ENCODE assay signal across 31 cellular contexts in the genomic region with DNA sequence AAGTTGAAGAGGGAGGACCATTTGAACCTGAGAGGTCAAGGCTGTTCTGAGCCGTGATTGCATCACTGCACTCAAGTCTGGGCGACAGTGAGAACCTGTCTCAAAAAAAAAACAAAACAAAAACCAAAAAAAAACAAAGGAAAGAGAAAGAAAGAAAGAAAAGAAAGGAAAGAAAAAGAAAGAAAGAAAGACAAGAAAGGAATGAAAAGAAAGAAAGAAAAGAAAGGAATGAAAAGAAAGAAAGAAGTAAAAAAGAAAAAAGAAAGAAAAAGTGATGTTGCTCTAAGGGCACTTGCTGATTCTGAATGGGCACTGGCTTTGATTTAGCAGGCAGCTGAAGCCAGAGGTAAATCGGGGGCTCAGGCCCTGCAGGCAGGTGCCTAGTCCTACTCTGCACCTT.
"Had no signal": no experiment of that assay in that cellular context is flagged by ENCODE, and none has a peak within 500 bp of the region (broad histone marks: within the 10 kb centered on the region; RNA-seq: fewer than 3 reads in every experiment).

No MANE protein-coding gene starts in this region.

- ATAC-seq: activated CD8-positive, alpha-beta memory T cell treated with anti-CD3 and anti-CD28 coated beads, Interleukin-2, amount 10 ng/mL, durations not matched to agents 7 days and 5 days; activated naive CD8-positive, alpha-beta T cell treated with anti-CD3 and anti-CD28 coated beads, Interleukin-2, amount 50 U/mL, for 24 hours; body of pancreas; esophagus mucosa; heart left ventricle had no signal

- DNase-seq: activated CD4-positive, alpha-beta memory T cell treated with anti-CD3 and anti-CD28 coated beads, Interleukin-2, amount 10 ng/mL, durations not matched to agents 7 days and 5 days; activated CD4-positive, alpha-beta T cell treated with anti-CD3 and anti-CD28 coated beads for 1 hour; activated CD4-positive, alpha-beta T cell treated with anti-CD3 and anti-CD28 coated beads for 4 hours; activated CD4-positive, alpha-beta T cell treated with anti-CD3 and anti-CD28 coated beads, Interleukin-2, amount 10 ng/mL, durations not matched to agents 7 days and 5 days; activated CD4-positive, alpha-beta T cell treated with anti-CD3 and anti-CD28 coated beads, Interleukin-2, amount 50 U/mL, for 4 hours; activated CD8-positive, alpha-beta memory T cell treated with anti-CD3 and anti-CD28 coated beads, Interleukin-2, amount 10 ng/mL, durations not matched to agents 7 days and 5 days; activated CD8-positive, alpha-beta memory T cell treated with anti-CD3 and anti-CD28 coated beads, Interleukin-2, amount 50 U/mL, for 4 hours; activated effector memory CD4-positive, alpha-beta T cell treated with anti-CD3 and anti-CD28 coated beads, Interleukin-2, amount 50 U/mL, for 16 hours; activated naive CD4-positive, alpha-beta T cell treated with anti-CD3 and anti-CD28 coated beads for 36 hours; activated naive CD8-positive, alpha-beta T cell treated with anti-CD3 and anti-CD28 coated beads for 36 hours; activated naive CD8-positive, alpha-beta T cell treated with anti-CD3 and anti-CD28 coated beads, Interleukin-2, amount 50 U/mL, for 24 hours; activated T-cell treated with anti-CD3 and anti-CD28 coated beads, Interleukin-2, amount 50 U/mL, for 1 hour; activated T-cell treated with anti-CD3 and anti-CD28 coated beads, Interleukin-2, amount 50 U/mL, for 48 hours; adrenal gland; amygdala; aorta; body of pancreas; central memory CD4-positive, alpha-beta T cell; cerebellar nuclear complex; colonic mucosa; effector CD8-positive, alpha-beta T cell; foreskin fibroblast; glutamatergic neuron; heart left ventricle; T-helper 2 cell had no signal

- H3K27me3 ChIP-seq: adrenal gland, body of pancreas, cardiac muscle cell, colonic mucosa, heart left ventricle had no signal

- H3K4me3 Mint-ChIP-seq: activated CD4-positive, alpha-beta memory T cell treated with anti-CD3 and anti-CD28 coated beads, Interleukin-2, amount 10 ng/mL, durations not matched to agents 7 days and 5 days; activated CD4-positive, alpha-beta T cell treated with anti-CD3 and anti-CD28 coated beads, Interleukin-2, amount 10 ng/mL, durations not matched to agents 7 days and 5 days; activated CD8-positive, alpha-beta memory T cell treated with anti-CD3 and anti-CD28 coated beads, Interleukin-2, amount 10 ng/mL, durations not matched to agents 7 days and 5 days; activated naive CD4-positive, alpha-beta T cell treated with anti-CD3 and anti-CD28 coated beads for 36 hours; activated naive CD4-positive, alpha-beta T cell treated with anti-CD3 and anti-CD28 coated beads, Interleukin-2, amount 50 U/mL, for 24 hours; activated naive CD8-positive, alpha-beta T cell treated with anti-CD3 and anti-CD28 coated beads for 36 hours; activated naive CD8-positive, alpha-beta T cell treated with anti-CD3 and anti-CD28 coated beads, Interleukin-2, amount 50 U/mL, for 24 hours; activated T-helper 1 cell treated with anti-CD3 and anti-CD28 coated beads, Interleukin-12 subunit alpha, Interleukin-12 subunit beta, Interleukin-2, Interleukin-4 antibody, amounts not matched to agents 30 ng/mL and 10 ng/mL and 1 ng/mL, durations not matched to agents 14 hours and 24 hours and 36 hours had no signal

- H3K4me1 Mint-ChIP-seq: activated CD4-positive, alpha-beta memory T cell treated with anti-CD3 and anti-CD28 coated beads, Interleukin-2, amount 10 ng/mL, durations not matched to agents 7 days and 5 days; activated CD4-positive, alpha-beta T cell treated with anti-CD3 and anti-CD28 coated beads, Interleukin-2, amount 10 ng/mL, durations not matched to agents 7 days and 5 days; activated CD8-positive, alpha-beta memory T cell treated with anti-CD3 and anti-CD28 coated beads, Interleukin-2, amount 10 ng/mL, durations not matched to agents 7 days and 5 days; activated naive CD4-positive, alpha-beta T cell treated with anti-CD3 and anti-CD28 coated beads, Interleukin-2, amount 50 U/mL, for 24 hours; activated naive CD8-positive, alpha-beta T cell treated with anti-CD3 and anti-CD28 coated beads for 36 hours; activated naive CD8-positive, alpha-beta T cell treated with anti-CD3 and anti-CD28 coated beads, Interleukin-2, amount 50 U/mL, for 24 hours had no signal

- H3K9me3 Mint-ChIP-seq: activated CD4-positive, alpha-beta memory T cell treated with anti-CD3 and anti-CD28 coated beads, Interleukin-2, amount 10 ng/mL, durations not matched to agents 7 days and 5 days; activated CD4-positive, alpha-beta T cell treated with anti-CD3 and anti-CD28 coated beads, Interleukin-2, amount 10 ng/mL, durations not matched to agents 7 days and 5 days; activated naive CD4-positive, alpha-beta T cell treated with anti-CD3 and anti-CD28 coated beads for 36 hours; activated naive CD4-positive, alpha-beta T cell treated with anti-CD3 and anti-CD28 coated beads, Interleukin-2, amount 50 U/mL, for 24 hours; activated naive CD8-positive, alpha-beta T cell treated with anti-CD3 and anti-CD28 coated beads for 36 hours; activated naive CD8-positive, alpha-beta T cell treated with anti-CD3 and anti-CD28 coated beads, Interleukin-2, amount 50 U/mL, for 24 hours; activated T-helper 1 cell treated with anti-CD3 and anti-CD28 coated beads, Interleukin-12 subunit alpha, Interleukin-12 subunit beta, Interleukin-2, Interleukin-4 antibody, amounts not matched to agents 30 ng/mL and 10 ng/mL and 1 ng/mL, durations not matched to agents 14 hours and 24 hours and 36 hours; activated T-helper 2 cell treated with anti-CD3 and anti-CD28 coated beads, Interferon-gamma antibody, Interleukin-2, Interleukin-4, amounts not matched to agents 10 μg/mL and 5 μg/mL and 100 μg/mL, durations not matched to agents 14 hours and 24 hours and 36 hours had no signal

- H3K4me1 ChIP-seq: adrenal gland, body of pancreas, colonic mucosa, heart left ventricle had no signal

- H3K4me3 ChIP-seq: adrenal gland, body of pancreas, cardiac muscle cell, colonic mucosa, heart left ventricle had no signal

- H3K27ac Mint-ChIP-seq: activated CD4-positive, alpha-beta memory T cell treated with anti-CD3 and anti-CD28 coated beads, Interleukin-2, amount 10 ng/mL, durations not matched to agents 7 days and 5 days; activated CD4-positive, alpha-beta T cell treated with anti-CD3 and anti-CD28 coated beads, Interleukin-2, amount 10 ng/mL, durations not matched to agents 7 days and 5 days; activated CD8-positive, alpha-beta memory T cell treated with anti-CD3 and anti-CD28 coated beads, Interleukin-2, amount 10 ng/mL, durations not matched to agents 7 days and 5 days; activated naive CD4-positive, alpha-beta T cell treated with anti-CD3 and anti-CD28 coated beads for 36 hours; activated naive CD4-positive, alpha-beta T cell treated with anti-CD3 and anti-CD28 coated beads, Interleukin-2, amount 50 U/mL, for 24 hours; activated naive CD8-positive, alpha-beta T cell treated with anti-CD3 and anti-CD28 coated beads for 36 hours; activated naive CD8-positive, alpha-beta T cell treated with anti-CD3 and anti-CD28 coated beads, Interleukin-2, amount 50 U/mL, for 24 hours; activated T-helper 1 cell treated with anti-CD3 and anti-CD28 coated beads, Interleukin-12 subunit alpha, Interleukin-12 subunit beta, Interleukin-2, Interleukin-4 antibody, amounts not matched to agents 30 ng/mL and 10 ng/mL and 1 ng/mL, durations not matched to agents 14 hours and 24 hours and 36 hours; activated T-helper 2 cell treated with anti-CD3 and anti-CD28 coated beads, Interferon-gamma antibody, Interleukin-2, Interleukin-4, amounts not matched to agents 10 μg/mL and 5 μg/mL and 100 μg/mL, durations not matched to agents 14 hours and 24 hours and 36 hours had no signal

- H3K27me3 Mint-ChIP-seq: activated naive CD8-positive, alpha-beta T cell treated with anti-CD3 and anti-CD28 coated beads for 36 hours had no signal

- H3K36me3 Mint-ChIP-seq: activated CD8-positive, alpha-beta memory T cell treated with anti-CD3 and anti-CD28 coated beads, Interleukin-2, amount 10 ng/mL, durations not matched to agents 7 days and 5 days; activated naive CD4-positive, alpha-beta T cell treated with anti-CD3 and anti-CD28 coated beads, Interleukin-2, amount 50 U/mL, for 24 hours; activated naive CD8-positive, alpha-beta T cell treated with anti-CD3 and anti-CD28 coated beads for 36 hours had no signal

- FAIRE-seq: frontal cortex had no signal

- H3K36me3 ChIP-seq: adrenal gland, cardiac muscle cell, colonic mucosa, heart left ventricle had no signal

- H3K9me3 ChIP-seq: adrenal gland, body of pancreas, colonic mucosa, heart left ventricle had no signal

- H3K27ac ChIP-seq: adrenal gland, body of pancreas, cardiac muscle cell, colonic mucosa, heart left ventricle had no signal
